27 cellular contexts compared by ENCODE assay signal in the genomic region with DNA sequence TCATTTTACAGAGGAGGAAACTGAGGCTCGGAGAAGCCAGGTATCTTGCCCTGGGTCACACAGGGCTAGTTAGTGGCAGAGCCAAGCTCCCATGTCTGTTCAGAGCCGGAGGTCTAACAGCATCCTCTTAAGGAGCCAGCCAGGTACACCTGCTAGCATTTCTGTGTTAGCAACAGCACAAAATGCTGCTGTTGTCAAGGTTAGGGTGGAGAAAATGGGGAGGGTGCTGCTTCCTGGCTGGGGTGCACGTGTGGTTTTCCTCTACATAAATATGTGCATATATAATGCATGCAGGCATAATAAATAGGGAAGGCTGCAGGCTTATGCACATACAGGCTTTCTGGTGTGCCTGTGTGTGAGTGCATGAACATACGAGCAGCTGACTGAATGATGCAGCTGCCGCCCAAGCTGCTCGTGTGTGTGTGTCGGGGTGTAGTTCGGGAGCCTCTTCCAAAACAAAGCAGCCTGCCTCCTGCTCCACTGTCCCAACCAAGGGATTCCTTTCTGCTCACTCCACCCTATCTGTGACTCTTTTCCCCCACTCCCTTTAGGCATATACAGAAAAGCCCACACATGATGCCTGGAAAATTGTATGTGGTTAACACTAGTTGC.
DNase-seq lines count a peak whose midpoint lies in the region; ATAC-seq and TF ChIP-seq lines count a peak whose summit lies in the region.
"Had no signal": no experiment of that assay in that cellular context is flagged by ENCODE, and none has a peak within 500 bp of the region (broad histone marks: within the 10 kb centered on the region; RNA-seq: fewer than 3 reads in every experiment).

No MANE protein-coding gene starts in this region.

- TF ChIP-seq CTCF in neural cell (IDR thresholded peaks at IDR 0.05; ENCODE audit: poor library complexity, severe bottlenecking) (no peak), omental fat pad (IDR thresholded peaks at IDR 0.05) (no peak), left lung (IDR thresholded peaks at IDR 0.05) (no peak)

- no peaks in the 10 kb centered on the region for H4K20me1 ChIP-seq in neural cell (ENCODE audit: insufficient read depth)

- H3K4me3 Mint-ChIP-seq in CD4-positive, alpha-beta memory T cell = peak overlapping the region; percentile 54 to 75 (median 65)
- peak overlapping the region; percentile 33 for H3K4me3 Mint-ChIP-seq in activated T-helper 17 cell treated with anti-CD3 and anti-CD28 coated beads, Interleukin-2, amount 50 U/mL, for 72 hours
- H3K4me3 Mint-ChIP-seq in activated naive CD8-positive, alpha-beta T cell treated with anti-CD3 and anti-CD28 coated beads, Interleukin-2, amount 50 U/mL, for 24 hours = no peak overlapping the region
- H3K4me3 Mint-ChIP-seq: activated CD4-positive, alpha-beta T cell treated with anti-CD3 and anti-CD28 coated beads, Interleukin-2, amount 10 ng/mL, durations not matched to agents 7 days and 5 days; activated CD8-positive, alpha-beta memory T cell treated with anti-CD3 and anti-CD28 coated beads, Interleukin-2, amount 10 ng/mL, durations not matched to agents 7 days and 5 days; activated naive CD4-positive, alpha-beta T cell treated with anti-CD3 and anti-CD28 coated beads for 36 hours; activated T-cell treated with anti-CD3 and anti-CD28 coated beads, Interleukin-2, amount 50 U/mL, for 72 hours; dendritic cell treated with granulocyte-macrophage colony-stimulating factor and Interleukin-4, amounts not matched to agents 40 ng/mL and 50 ng/mL, for 4 days; nephron progenitor cell; stimulated activated naive CD8-positive, alpha-beta T cell treated with anti-CD3 and anti-CD28 coated beads, Interleukin-15, Interleukin-2, amounts not matched to agents 100 ng/mL and 50 ng/mL, for 24 hours had no signal

- H3K27me3 Mint-ChIP-seq in CD4-positive, alpha-beta memory T cell = peaks cover 6 to 23% of the 10 kb centered on the region in 2 donors
- peaks cover 10% of the 10 kb centered on the region for H3K27me3 Mint-ChIP-seq in activated T-helper 17 cell treated with anti-CD3 and anti-CD28 coated beads, Interleukin-2, amount 50 U/mL, for 72 hours
- peaks cover 48% of the 10 kb centered on the region for H3K27me3 Mint-ChIP-seq in activated naive CD8-positive, alpha-beta T cell treated with anti-CD3 and anti-CD28 coated beads, Interleukin-2, amount 50 U/mL, for 24 hours

- H3F3A ChIP-seq in neural cell (ENCODE audit: insufficient read depth, low read length, poor library complexity, severe bottlenecking) = no peaks in the 10 kb centered on the region

- H3K4me2 ChIP-seq in neural cell (ENCODE audit: low read length) = no peak overlapping the region

- no peaks in the 10 kb centered on the region for H3K9me2 ChIP-seq in neural cell (ENCODE audit: insufficient read depth, low read length)

- TF ChIP-seq RAD21 in neural cell (conservative IDR thresholded peaks at IDR 0.05) = no peak

- no peaks in the 10 kb centered on the region for H3K36me3 ChIP-seq in CD4-positive, alpha-beta memory T cell (ENCODE audit: insufficient read depth, low read length)
- H3K36me3 ChIP-seq in neural cell (ENCODE audit: insufficient read depth, low read length) (no peaks in the 10 kb centered on the region), left lung (no peaks in the 10 kb centered on the region)
- H3K36me3 ChIP-seq: lower lobe of right lung, tibial artery, WERI-Rb-1 had no signal

- peak overlapping the region; percentile 9 for H3K9ac ChIP-seq in neural cell (ENCODE audit: low read length)

- no peak for TF ChIP-seq EP300 in neural cell (conservative IDR thresholded peaks at IDR 0.05; ENCODE audit: poor library complexity, severe bottlenecking)

- H2AFZ ChIP-seq in neural cell (ENCODE audit: low read depth, low read length) = no peak overlapping the region

- no peaks in the 10 kb centered on the region for H3K9me3 ChIP-seq in CD4-positive, alpha-beta memory T cell (ENCODE audit: control insufficient read depth in 1 of 2, low read length in 2 of 2)
- no peaks in the 10 kb centered on the region for H3K9me3 ChIP-seq in neural cell (ENCODE audit: low read length)
- H3K9me3 ChIP-seq in left lung = no peaks in the 10 kb centered on the region
- H3K9me3 ChIP-seq: lower lobe of right lung, mucosa of descending colon, tibial artery had no signal

- H3K27me3 ChIP-seq in CD4-positive, alpha-beta memory T cell (ENCODE audit: insufficient read depth, low read length) = no peaks in the 10 kb centered on the region
- no peaks in the 10 kb centered on the region for H3K27me3 ChIP-seq in neural cell (ENCODE audit: insufficient read depth, low read depth, low read length)
- H3K27me3 ChIP-seq in left lung = peaks cover 19 to 79% of the 10 kb centered on the region in 2 donors

- H3K9me3 Mint-ChIP-seq in CD4-positive, alpha-beta memory T cell = no peaks in the 10 kb centered on the region
- no peaks in the 10 kb centered on the region for H3K9me3 Mint-ChIP-seq in activated T-helper 17 cell treated with anti-CD3 and anti-CD28 coated beads, Interleukin-2, amount 50 U/mL, for 72 hours
- no peaks in the 10 kb centered on the region for H3K9me3 Mint-ChIP-seq in activated naive CD8-positive, alpha-beta T cell treated with anti-CD3 and anti-CD28 coated beads, Interleukin-2, amount 50 U/mL, for 24 hours
- H3K9me3 Mint-ChIP-seq: activated CD4-positive, alpha-beta T cell treated with anti-CD3 and anti-CD28 coated beads, Interleukin-2, amount 10 ng/mL, durations not matched to agents 7 days and 5 days; activated naive CD4-positive, alpha-beta T cell treated with anti-CD3 and anti-CD28 coated beads for 36 hours; activated T-cell treated with anti-CD3 and anti-CD28 coated beads, Interleukin-2, amount 50 U/mL, for 72 hours; dendritic cell treated with granulocyte-macrophage colony-stimulating factor and Interleukin-4, amounts not matched to agents 40 ng/mL and 50 ng/mL, for 4 days; nephron progenitor cell; stimulated activated naive CD8-positive, alpha-beta T cell treated with anti-CD3 and anti-CD28 coated beads, Interleukin-15, Interleukin-2, amounts not matched to agents 100 ng/mL and 50 ng/mL, for 24 hours had no signal

- CTCF ChIA-PET in CD4-positive, alpha-beta memory T cell (lab: Charles Lee; ENCODE audit: partially characterized antibody) = interaction anchor here (0.6 to 3.2 kb wide), 4 partner anchors 24 to 102 kb away, joined by 3 to 15 read pairs (median 4); no protein-coding TSS in a partner anchor

- POLR2A ChIA-PET in CD4-positive, alpha-beta memory T cell (lab: Charles Lee; ENCODE audit: partially characterized antibody) = interaction anchor here (0.7 to 2.0 kb wide), 3 partner anchors 8 to 202 kb away, joined by 3 to 7 read pairs (median 4); a partner anchor contains a TSS

- H3K4me1 ChIP-seq in CD4-positive, alpha-beta memory T cell (ENCODE audit: insufficient read depth, low read length) = peaks cover 42% of the 10 kb centered on the region
- peaks cover 0 to 55% of the 10 kb centered on the region in 2 donors for H3K4me1 ChIP-seq in left lung

- peaks cover 29 to 49% (median 42%) of the 10 kb centered on the region in 4 donors for H3K4me1 Mint-ChIP-seq in CD4-positive, alpha-beta memory T cell
- peaks cover 45% of the 10 kb centered on the region for H3K4me1 Mint-ChIP-seq in activated T-helper 17 cell treated with anti-CD3 and anti-CD28 coated beads, Interleukin-2, amount 50 U/mL, for 72 hours
- peaks cover 21% of the 10 kb centered on the region for H3K4me1 Mint-ChIP-seq in activated naive CD8-positive, alpha-beta T cell treated with anti-CD3 and anti-CD28 coated beads, Interleukin-2, amount 50 U/mL, for 24 hours

- no peak overlapping the region for H3K27ac ChIP-seq in CD4-positive, alpha-beta memory T cell (ENCODE audit: low read depth, low read length)
- H3K27ac ChIP-seq in neural cell (ENCODE audit: low read length) (peak overlapping the region; percentile 16), left lung (no peak overlapping the region)
- H3K27ac ChIP-seq: lower lobe of right lung, RWPE1, SK-N-MC, tibial artery, WERI-Rb-1 had no signal

- H3K27ac Mint-ChIP-seq in CD4-positive, alpha-beta memory T cell = peak overlapping the region; percentile 14 to 94 (median 89)
- H3K27ac Mint-ChIP-seq in activated T-helper 17 cell treated with anti-CD3 and anti-CD28 coated beads, Interleukin-2, amount 50 U/mL, for 72 hours = peak overlapping the region; percentile 39
- no peak overlapping the region for H3K27ac Mint-ChIP-seq in activated naive CD8-positive, alpha-beta T cell treated with anti-CD3 and anti-CD28 coated beads, Interleukin-2, amount 50 U/mL, for 24 hours
- H3K27ac Mint-ChIP-seq: activated CD4-positive, alpha-beta T cell treated with anti-CD3 and anti-CD28 coated beads, Interleukin-2, amount 10 ng/mL, durations not matched to agents 7 days and 5 days; activated CD8-positive, alpha-beta memory T cell treated with anti-CD3 and anti-CD28 coated beads, Interleukin-2, amount 10 ng/mL, durations not matched to agents 7 days and 5 days; activated naive CD4-positive, alpha-beta T cell treated with anti-CD3 and anti-CD28 coated beads for 36 hours; activated T-cell treated with anti-CD3 and anti-CD28 coated beads, Interleukin-2, amount 50 U/mL, for 72 hours; dendritic cell treated with granulocyte-macrophage colony-stimulating factor and Interleukin-4, amounts not matched to agents 40 ng/mL and 50 ng/mL, for 4 days; nephron progenitor cell; stimulated activated naive CD8-positive, alpha-beta T cell treated with anti-CD3 and anti-CD28 coated beads, Interleukin-15, Interleukin-2, amounts not matched to agents 100 ng/mL and 50 ng/mL, for 24 hours had no signal

- intact Hi-C loops in CD4-positive, alpha-beta memory T cell (cut with micrococcal nuclease) = no loop called here
- intact Hi-C loops in left lung (cut with DNase I) = no loop called here

- DNase-seq in CD4-positive, alpha-beta memory T cell = peak in 4 of 5 donors; percentile 27 to 63 (median 40)
- DNase-seq in NCI-H1694 (lab: John Stamatoyannopoulos, UW) = peak; percentile 60
- DNase-seq in omental fat pad (ENCODE audit: low spot score) = no peak
- no peak for DNase-seq in activated naive CD8-positive, alpha-beta T cell treated with anti-CD3 and anti-CD28 coated beads, Interleukin-2, amount 50 U/mL, for 24 hours
- DNase-seq in left lung = no peak
- DNase-seq: activated CD4-positive, alpha-beta T cell treated with anti-CD3 and anti-CD28 coated beads, Interleukin-2, amount 10 ng/mL, durations not matched to agents 7 days and 5 days; activated CD8-positive, alpha-beta memory T cell treated with anti-CD3 and anti-CD28 coated beads, Interleukin-2, amount 10 ng/mL, durations not matched to agents 7 days and 5 days; activated naive CD4-positive, alpha-beta T cell treated with anti-CD3 and anti-CD28 coated beads for 36 hours; activated T-cell treated with anti-CD3 and anti-CD28 coated beads, Interleukin-2, amount 50 U/mL, for 72 hours; amygdala; HCEC 1CT; lower lobe of right lung; mucosa of descending colon; NCI-H2029; NCI-H69; nephron progenitor cell; stimulated activated CD4-positive, alpha-beta T cell treated with anti-CD3 and anti-CD28 coated beads, Interleukin-15, amount 100 ng/mL, for 24 hours; T-helper 9 cell; tibial artery; WERI-Rb-1 had no signal

- peak; percentile 18 for ATAC-seq in activated T-helper 17 cell treated with anti-CD3 and anti-CD28 coated beads, Interleukin-2, amount 50 U/mL, for 72 hours (replicated peaks)
- ATAC-seq in omental fat pad (ENCODE audit: low FRiP score) (no peak), left lung (no peak)
- ATAC-seq in activated naive CD8-positive, alpha-beta T cell treated with anti-CD3 and anti-CD28 coated beads, Interleukin-2, amount 50 U/mL, for 24 hours = no peak
- ATAC-seq: activated CD8-positive, alpha-beta memory T cell treated with anti-CD3 and anti-CD28 coated beads, Interleukin-2, amount 10 ng/mL, durations not matched to agents 7 days and 5 days; activated T-cell treated with anti-CD3 and anti-CD28 coated beads, Interleukin-2, amount 50 U/mL, for 72 hours; sciatic nerve had no signal

- H3K4me3 ChIP-seq in CD4-positive, alpha-beta memory T cell (ENCODE audit: low read length in 2 of 2) = peak overlapping the region in 1 of 2 donors; percentile 4
- no peak overlapping the region for H3K4me3 ChIP-seq in neural cell (ENCODE audit: low read length)
- H3K4me3 ChIP-seq in left lung = no peak overlapping the region
- H3K4me3 ChIP-seq: lower lobe of right lung, mucosa of descending colon, SK-N-MC, tibial artery had no signal

- H3K36me3 Mint-ChIP-seq in CD4-positive, alpha-beta memory T cell = no peaks in the 10 kb centered on the region
- H3K36me3 Mint-ChIP-seq in activated T-helper 17 cell treated with anti-CD3 and anti-CD28 coated beads, Interleukin-2, amount 50 U/mL, for 72 hours (ENCODE audit: low read depth) = no peaks in the 10 kb centered on the region
- H3K36me3 Mint-ChIP-seq in activated naive CD8-positive, alpha-beta T cell treated with anti-CD3 and anti-CD28 coated beads, Interleukin-2, amount 50 U/mL, for 24 hours (ENCODE audit: low read depth) = no peaks in the 10 kb centered on the region
- H3K36me3 Mint-ChIP-seq: activated CD8-positive, alpha-beta memory T cell treated with anti-CD3 and anti-CD28 coated beads, Interleukin-2, amount 10 ng/mL, durations not matched to agents 7 days and 5 days had no signal

- no peaks in the 10 kb centered on the region for H3K79me2 ChIP-seq in neural cell (replicated peaks; ENCODE audit: insufficient read depth, low read length)

Comparison
In these comparisons a context has a peak if more than half of its experiments do, and no peak if none do; other contexts are left out.
1. DNase-seq: peak in CD4-positive, alpha-beta memory T cell (4 of 5) and NCI-H1694 (single experiment); none in omental fat pad (single experiment), activated naive CD8-positive, alpha-beta T cell treated with anti-CD3 and anti-CD28 coated beads, Interleukin-2, amount 50 U/mL, for 24 hours (single experiment) and left lung (0 of 2).